Comparison of ENCODE assay signal across 1 cellular context in the genomic region with DNA sequence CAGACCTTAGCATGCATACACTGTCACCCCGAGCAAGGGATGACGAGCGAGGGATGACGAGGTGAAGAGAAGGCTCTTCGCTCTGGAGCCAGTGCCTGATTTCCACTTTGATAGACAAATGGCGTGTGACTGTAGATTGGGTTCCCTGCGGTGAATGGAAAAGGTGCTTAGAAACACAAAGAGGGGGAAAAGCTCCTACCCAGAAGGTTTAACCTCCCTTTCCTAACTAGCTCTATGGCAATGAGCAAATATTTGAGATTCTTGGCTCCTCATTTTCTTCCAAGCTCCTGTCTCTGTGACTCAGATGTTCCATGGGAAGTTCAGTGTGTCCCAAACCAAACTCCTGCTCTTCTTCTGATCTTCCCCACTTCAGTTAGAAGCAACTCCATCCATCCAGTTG.
TF ChIP-seq lines count a peak whose summit lies in the region.

No MANE protein-coding gene starts in this region.

TF ChIP-seq in GM23338, 12 proteins besides CTCF, POLR2A, EP300 and RAD21 (continued from another document):
- peak; percentile 58; the same call in 1 of the 2 replicates for TF ChIP-seq ZNF462 (CRISPR knock-in tag; IDR thresholded peaks at IDR 0.05)
